21 cellular contexts compared by ENCODE assay signal in the genomic region with DNA sequence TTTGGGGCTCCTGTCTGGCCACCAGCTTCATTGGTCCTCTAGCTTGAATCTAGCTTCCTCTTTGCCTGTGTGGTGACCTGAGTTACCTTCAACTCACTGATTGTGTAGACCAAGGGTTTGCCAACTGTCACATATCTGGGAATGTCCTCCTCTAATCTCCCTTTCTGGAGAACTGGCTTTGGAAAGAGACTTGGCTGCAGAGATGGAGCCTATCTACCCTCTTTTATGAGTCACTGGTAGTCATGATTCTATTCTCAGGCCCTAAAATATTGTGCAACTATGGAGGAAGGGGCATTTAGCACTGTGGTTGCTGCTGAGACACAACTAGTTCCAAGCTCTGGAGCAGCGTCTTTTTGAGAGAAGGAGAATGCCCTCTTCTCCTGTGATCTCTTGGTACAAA.
DNase-seq lines count a peak whose midpoint lies in the region; ATAC-seq and TF ChIP-seq lines count a peak whose summit lies in the region.
"Had no signal": no experiment of that assay in that cellular context is flagged by ENCODE, and none has a peak within 500 bp of the region (broad histone marks: within the 10 kb centered on the region; RNA-seq: fewer than 3 reads in every experiment).

No MANE protein-coding gene starts in this region.

- intact Hi-C loops in heart right ventricle (cut with DNase I): no loop called here
- intact Hi-C loops in activated T-helper 1 cell treated with anti-CD3 and anti-CD28 coated beads, Interleukin-12 subunit alpha, Interleukin-12 subunit beta, Interleukin-2, Interleukin-4 antibody, amounts not matched to agents 30 ng/mL and 10 ng/mL and 1 ng/mL, durations not matched to agents 14 hours and 24 hours and 36 hours (cut with micrococcal nuclease): no loop called here

- CTCF ChIA-PET in AG04449 (lab: Yijun Ruan, JAX): interaction anchor here (1.2 to 1.3 kb wide), 2 partner anchors 10 to 39 kb away, joined by 4 read pairs; no protein-coding TSS in a partner anchor

- H3K9me3 ChIP-seq in adipocyte (ENCODE audit: control insufficient read depth, low read length): no peaks in the 10 kb centered on the region
- H3K9me3 ChIP-seq in heart right ventricle: no peaks in the 10 kb centered on the region

- no peaks in the 10 kb centered on the region for H3K9me3 Mint-ChIP-seq in activated T-helper 1 cell treated with anti-CD3 and anti-CD28 coated beads, Interleukin-12 subunit alpha, Interleukin-12 subunit beta, Interleukin-2, Interleukin-4 antibody, amounts not matched to agents 30 ng/mL and 10 ng/mL and 1 ng/mL, durations not matched to agents 14 hours and 24 hours and 36 hours
- no peaks in the 10 kb centered on the region for H3K9me3 Mint-ChIP-seq in activated naive CD4-positive, alpha-beta T cell treated with anti-CD3 and anti-CD28 coated beads, Interleukin-2, amount 50 U/mL, for 72 hours

- ATAC-seq in heart right ventricle: peak; percentile 23 to 98 (median 86)
- ATAC-seq in activated naive CD4-positive, alpha-beta T cell treated with anti-CD3 and anti-CD28 coated beads, Interleukin-2, amount 50 U/mL, for 72 hours: no peak
- ATAC-seq: K562 had no signal

- H3K27me3 ChIP-seq in adipocyte (replicated peaks; ENCODE audit: control insufficient read depth, insufficient read depth, low read length): no peaks in the 10 kb centered on the region
- no peaks in the 10 kb centered on the region for H3K27me3 ChIP-seq in heart right ventricle

- H3K27ac Mint-ChIP-seq in activated T-helper 1 cell treated with anti-CD3 and anti-CD28 coated beads, Interleukin-12 subunit alpha, Interleukin-12 subunit beta, Interleukin-2, Interleukin-4 antibody, amounts not matched to agents 30 ng/mL and 10 ng/mL and 1 ng/mL, durations not matched to agents 14 hours and 24 hours and 36 hours: no peak overlapping the region
- H3K27ac Mint-ChIP-seq in activated naive CD4-positive, alpha-beta T cell treated with anti-CD3 and anti-CD28 coated beads, Interleukin-2, amount 50 U/mL, for 72 hours: no peak overlapping the region
- H3K27ac Mint-ChIP-seq: activated naive CD8-positive, alpha-beta T cell had no signal

- POLR2A ChIA-PET in AG04449 (lab: Yijun Ruan, JAX): interaction anchor here (0.6 kb wide), 1 partner anchor 387 kb away, joined by 3 read pairs; no protein-coding TSS in a partner anchor

- no peaks in the 10 kb centered on the region for H3K27me3 Mint-ChIP-seq in activated T-helper 1 cell treated with anti-CD3 and anti-CD28 coated beads, Interleukin-12 subunit alpha, Interleukin-12 subunit beta, Interleukin-2, Interleukin-4 antibody, amounts not matched to agents 30 ng/mL and 10 ng/mL and 1 ng/mL, durations not matched to agents 14 hours and 24 hours and 36 hours (ENCODE audit: insufficient read depth)

- H3K9ac ChIP-seq in adipocyte (ENCODE audit: low read length): no peak overlapping the region

- no peak overlapping the region for H3K4me3 Mint-ChIP-seq in activated T-helper 1 cell treated with anti-CD3 and anti-CD28 coated beads, Interleukin-12 subunit alpha, Interleukin-12 subunit beta, Interleukin-2, Interleukin-4 antibody, amounts not matched to agents 30 ng/mL and 10 ng/mL and 1 ng/mL, durations not matched to agents 14 hours and 24 hours and 36 hours
- H3K4me3 Mint-ChIP-seq: activated naive CD8-positive, alpha-beta T cell had no signal

- H3K4me3 ChIP-seq in AG04449 (ENCODE audit: low read depth, low read length) (no peak overlapping the region), adipocyte (ENCODE audit: low read length) (no peak overlapping the region), heart right ventricle (no peak overlapping the region)
- H3K4me3 ChIP-seq: K562 had no signal

- no peak overlapping the region for H3K27ac ChIP-seq in heart right ventricle
- H3K27ac ChIP-seq: epithelial cell of prostate had no signal

- H3K36me3 ChIP-seq in adipocyte (ENCODE audit: control insufficient read depth, insufficient read depth, low read length, severe bottlenecking): no peaks in the 10 kb centered on the region
- H3K36me3 ChIP-seq in heart right ventricle: no peaks in the 10 kb centered on the region

- H3K4me1 ChIP-seq in adipocyte (ENCODE audit: control insufficient read depth, insufficient read depth, low read length) (peaks cover 14% of the 10 kb centered on the region), heart right ventricle (peaks cover 0 to 11% (median 0%) of the 10 kb centered on the region in 9 donors)

- peak; percentile 17 for DNase-seq in AG04449 (ENCODE audit: low read depth, low spot score)
- DNase-seq in HS-5 (ENCODE audit: low read depth): peak; percentile 9
- peak; percentile 39 for DNase-seq in adipocyte (ENCODE audit: low read depth)
- DNase-seq in heart right ventricle: no peak
- DNase-seq in activated T-helper 1 cell treated with anti-CD3 and anti-CD28 coated beads, Interleukin-12 subunit alpha, Interleukin-12 subunit beta, Interleukin-2, Interleukin-4 antibody, amounts not matched to agents 30 ng/mL and 10 ng/mL and 1 ng/mL, durations not matched to agents 14 hours and 24 hours and 36 hours (ENCODE audit: low spot score): no peak
- no peak for DNase-seq in iPS-NIHi7 (ENCODE audit: extremely low spot score)
- DNase-seq in activated naive CD4-positive, alpha-beta T cell treated with anti-CD3 and anti-CD28 coated beads, Interleukin-2, amount 50 U/mL, for 72 hours (ENCODE audit: low spot score in 2 of 2): no peak
- DNase-seq in superior temporal gyrus (ENCODE audit: extremely low spot score): no peak
- DNase-seq: ACHN; activated CD4-positive, alpha-beta T cell treated with anti-CD3 and anti-CD28 coated beads for 1 hour; activated CD8-positive, alpha-beta memory T cell treated with anti-CD3 and anti-CD28 coated beads, Interleukin-2, amount 50 U/mL, for 4 hours; COR-L47; GDM1; NCI-H1694 treated with DMSO at 0.1 percent for 48 hours; NCI-H524 treated with DMSO at 0.1 percent for 48 hours; posterior cingulate gyrus; substantia nigra; T-helper 2 cell had no signal

- no peak for TF ChIP-seq CTCF in AG04449 (IDR thresholded peaks at IDR 0.05; ENCODE audit: insufficient read depth, low read length, missing control alignments)
- no peak for TF ChIP-seq CTCF in heart right ventricle (IDR thresholded peaks at IDR 0.05)

- no peaks in the 10 kb centered on the region for H3K36me3 Mint-ChIP-seq in activated T-helper 1 cell treated with anti-CD3 and anti-CD28 coated beads, Interleukin-12 subunit alpha, Interleukin-12 subunit beta, Interleukin-2, Interleukin-4 antibody, amounts not matched to agents 30 ng/mL and 10 ng/mL and 1 ng/mL, durations not matched to agents 14 hours and 24 hours and 36 hours (ENCODE audit: low read depth)
- no peaks in the 10 kb centered on the region for H3K36me3 Mint-ChIP-seq in activated naive CD4-positive, alpha-beta T cell treated with anti-CD3 and anti-CD28 coated beads, Interleukin-2, amount 50 U/mL, for 72 hours
- H3K36me3 Mint-ChIP-seq: activated naive CD8-positive, alpha-beta T cell had no signal

- 68 to 86% methylated on average over 1 of the region's 1 CpG for WGBS in heart right ventricle, 2 donors

- no peaks in the 10 kb centered on the region for H3K4me1 Mint-ChIP-seq in activated T-helper 1 cell treated with anti-CD3 and anti-CD28 coated beads, Interleukin-12 subunit alpha, Interleukin-12 subunit beta, Interleukin-2, Interleukin-4 antibody, amounts not matched to agents 30 ng/mL and 10 ng/mL and 1 ng/mL, durations not matched to agents 14 hours and 24 hours and 36 hours (ENCODE audit: low read depth)

Comparison
In these comparisons a context has a peak if more than half of its experiments do, and no peak if none do; other contexts are left out.
1. DNase-seq: peak in AG04449 (single experiment), HS-5 (single experiment) and adipocyte (single experiment); none in heart right ventricle (0 of 2), activated T-helper 1 cell treated with anti-CD3 and anti-CD28 coated beads, Interleukin-12 subunit alpha, Interleukin-12 subunit beta, Interleukin-2, Interleukin-4 antibody, amounts not matched to agents 30 ng/mL and 10 ng/mL and 1 ng/mL, durations not matched to agents 14 hours and 24 hours and 36 hours (single experiment), iPS-NIHi7 (single experiment), activated naive CD4-positive, alpha-beta T cell treated with anti-CD3 and anti-CD28 coated beads, Interleukin-2, amount 50 U/mL, for 72 hours (0 of 2) and superior temporal gyrus (single experiment).
2. ATAC-seq: peak in heart right ventricle (8 of 8); none in activated naive CD4-positive, alpha-beta T cell treated with anti-CD3 and anti-CD28 coated beads, Interleukin-2, amount 50 U/mL, for 72 hours (0 of 2).